28 cellular contexts compared by ENCODE assay signal in genomic region chr20:62957136-62958117, GRCh38. TPM values are rescaled to one million over a fixed set of nuclear protein-coding genes. Genes with fewer than 3 reads are reported as not detected.
"Had no signal": no experiment of that assay in that cellular context is flagged by ENCODE, and none has a peak within 500 bp of the region (broad histone marks: within the 10 kb centered on the region; RNA-seq: fewer than 3 reads in every experiment).

No MANE protein-coding gene starts in this region.

- H3K27me3 Mint-ChIP-seq: activated T-cell treated with anti-CD3 and anti-CD28 coated beads, Interleukin-2, amount 50 U/mL, for 24 hours; activated T-helper 17 cell treated with anti-CD3 and anti-CD28 coated beads, Interleukin-2, amount 50 U/mL, for 72 hours; memory B cell; stimulated activated naive B cell treated with anti-CD40 and anti-IgM and Interleukin-4, amounts not matched to agents 10 μg/mL and 1 μg/mL and 100 μg/mL, for 72 hours; T-helper 17 cell had no signal

- H3K4me3 Mint-ChIP-seq: activated T-cell treated with anti-CD3 and anti-CD28 coated beads, Interleukin-2, amount 50 U/mL, for 24 hours; activated T-helper 17 cell treated with anti-CD3 and anti-CD28 coated beads, Interleukin-2, amount 50 U/mL, for 72 hours; endodermal cell; memory B cell; nephron progenitor cell; T-helper 17 cell had no signal

- DNase-seq: activated CD4-positive, alpha-beta T cell treated with anti-CD3 and anti-CD28 coated beads for 48 hours; activated CD4-positive, CD25-positive, alpha-beta regulatory T cell; activated T-cell treated with anti-CD3 and anti-CD28 coated beads, Interleukin-2, amount 50 U/mL, for 24 hours; cerebellar nuclear complex; endodermal cell; esophagus squamous epithelium; head of caudate nucleus; left cardiac atrium; nephron progenitor cell; nucleus accumbens; sigmoid colon; stimulated activated CD4-positive, alpha-beta T cell treated with anti-CD3 and anti-CD28 coated beads, Interleukin-2, amount 100 ng/mL, for 48 hours; stimulated activated CD8-positive, alpha-beta memory T cell treated with anti-CD3 and anti-CD28 coated beads, Interleukin-4, amount 100 ng/mL, for 48 hours; stimulated activated naive B cell treated with anti-CD40 and anti-IgM and Interleukin-4, amounts not matched to agents 10 μg/mL and 1 μg/mL and 100 μg/mL, for 72 hours; T-helper 17 cell; transverse colon had no signal

- H3K36me3 Mint-ChIP-seq: activated naive CD4-positive, alpha-beta T cell treated with anti-CD3 and anti-CD28 coated beads, Interleukin-2, amount 50 U/mL, for 72 hours had no signal

- H3K27ac Mint-ChIP-seq: activated naive CD4-positive, alpha-beta T cell treated with anti-CD3 and anti-CD28 coated beads, Interleukin-2, amount 50 U/mL, for 72 hours; activated T-cell treated with anti-CD3 and anti-CD28 coated beads, Interleukin-2, amount 50 U/mL, for 24 hours; activated T-helper 17 cell treated with anti-CD3 and anti-CD28 coated beads, Interleukin-2, amount 50 U/mL, for 72 hours; endodermal cell; memory B cell; nephron progenitor cell; T-helper 17 cell had no signal

- H3K27ac ChIP-seq: coronary artery, esophagus squamous epithelium, gastroesophageal sphincter, sigmoid colon, transverse colon, vagina had no signal

- H3K9me3 Mint-ChIP-seq: activated naive CD4-positive, alpha-beta T cell treated with anti-CD3 and anti-CD28 coated beads, Interleukin-2, amount 50 U/mL, for 72 hours; activated T-cell treated with anti-CD3 and anti-CD28 coated beads, Interleukin-2, amount 50 U/mL, for 24 hours; activated T-helper 17 cell treated with anti-CD3 and anti-CD28 coated beads, Interleukin-2, amount 50 U/mL, for 72 hours; endodermal cell; memory B cell; nephron progenitor cell; stimulated activated naive B cell treated with anti-CD40 and anti-IgM and Interleukin-4, amounts not matched to agents 10 μg/mL and 1 μg/mL and 100 μg/mL, for 72 hours had no signal

- H3K4me2 ChIP-seq: smooth muscle cell had no signal

- FAIRE-seq: bronchial epithelial cell, islet of Langerhans had no signal

- H3K4me3 ChIP-seq: coronary artery, esophagus squamous epithelium, gastroesophageal sphincter, mucosa of descending colon, sigmoid colon, smooth muscle cell, transverse colon, vagina had no signal

- H3K36me3 ChIP-seq: esophagus squamous epithelium, sigmoid colon, transverse colon, vagina had no signal

- H3K27me3 ChIP-seq: esophagus squamous epithelium, gastroesophageal sphincter, sigmoid colon, transverse colon, vagina had no signal

- ATAC-seq: activated naive CD4-positive, alpha-beta T cell treated with anti-CD3 and anti-CD28 coated beads, Interleukin-2, amount 50 U/mL, for 72 hours; activated T-helper 17 cell treated with anti-CD3 and anti-CD28 coated beads, Interleukin-2, amount 50 U/mL, for 72 hours; gastroesophageal sphincter; left cardiac atrium; mucosa of descending colon; stimulated activated naive B cell treated with anti-CD40 and anti-IgM and Interleukin-4, amounts not matched to agents 10 μg/mL and 1 μg/mL and 100 μg/mL, for 72 hours; T-helper 17 cell had no signal

- H3K9me3 ChIP-seq: esophagus squamous epithelium, gastroesophageal sphincter, mucosa of descending colon, sigmoid colon, transverse colon, vagina had no signal

RNA-seq across cellular contexts. Expression of gene BHLHE23, which starts 49.3 kb away (rescaled TPM):
- total RNA-seq: activated naive CD4-positive, alpha-beta T cell treated with anti-CD3 and anti-CD28 coated beads, Interleukin-2, amount 50 U/mL, for 72 hours; activated T-helper 17 cell treated with anti-CD3 and anti-CD28 coated beads, Interleukin-2, amount 50 U/mL, for 72 hours; bronchial epithelial cell; endodermal cell; esophagus squamous epithelium; gastroesophageal sphincter; left cardiac atrium; liver; mucosa of descending colon; renal cortical epithelial cell; sigmoid colon; smooth muscle cell; T-helper 17 cell; transverse colon; vagina had no signal
- polyA plus RNA-seq: liver, sigmoid colon, smooth muscle cell had no signal
